8 cellular contexts compared by ENCODE assay signal in genomic region chr1:38578444-38578951, GRCh38.
DNase-seq lines count a peak whose midpoint lies in the region; ATAC-seq, FAIRE-seq and TF ChIP-seq lines count a peak whose summit lies in the region.

No MANE protein-coding gene starts in this region.

- in situ Hi-C loops in HepG2 (cut with HindIII; ENCODE audit: extremely low pct_ligation_motif_present, low pct_unique_long_range_greater_than_20kb) = no loop called here

- CTCF ChIA-PET in HepG2 (lab: Yijun Ruan, JAX; ENCODE audit: low intra/inter-chr PET ratio, low total read pairs) = no interaction called here

- no peak overlapping the region for H3K9ac ChIP-seq in HepG2 (ENCODE audit: insufficient read depth, low read depth, low read length)

- TF ChIP-seq CTCF in left ventricle myocardium inferior (IDR thresholded peaks at IDR 0.05; ENCODE audit: borderline replicate concordance) (no peak), HepG2 (CRISPR knock-in tag; IDR thresholded peaks at IDR 0.05) (no peak), upper lobe of right lung (IDR thresholded peaks at IDR 0.05) (no peak), uterus (IDR thresholded peaks at IDR 0.05) (no peak), testis (IDR thresholded peaks at IDR 0.05) (no peak)

- H4K20me1 ChIP-seq in HepG2 (ENCODE audit: insufficient read depth, low read length) = no peaks in the 10 kb centered on the region

- H3K4me3 ChIP-seq in left ventricle myocardium inferior (peak overlapping the region; percentile 41), HepG2 (replicated peaks in 1 of 3; ENCODE audit: insufficient read depth in 1 of 3, low read depth in 2 of 3, low read length in 3 of 3) (no peak overlapping the region), upper lobe of right lung (peak overlapping the region; percentile 14), uterus (no peak overlapping the region), testis (peak overlapping the region in 1 of 2 donors; percentile 42)

- peaks cover 28% of the 10 kb centered on the region for H3K27me3 Mint-ChIP-seq in activated T-cell treated with anti-CD3 and anti-CD28 coated beads, Interleukin-2, amount 50 U/mL, for 72 hours (ENCODE audit: low read depth)

- no peak for ATAC-seq in Right ventricle myocardium inferior
- peak in 1 of 2 donors; percentile 34 for ATAC-seq in activated T-cell treated with anti-CD3 and anti-CD28 coated beads, Interleukin-2, amount 50 U/mL, for 72 hours (replicated peaks in 1 of 2)
- no peak for ATAC-seq in HepG2
- peak; percentile 89 for ATAC-seq in upper lobe of right lung
- no peak for ATAC-seq in GM21447 (IDR thresholded peaks at IDR 0.05; ENCODE audit: unreplicated experiment)

- DNase-seq in left ventricle myocardium inferior = no peak
- DNase-seq in Right ventricle myocardium inferior (ENCODE audit: missing footprints) = no peak
- DNase-seq in activated T-cell treated with anti-CD3 and anti-CD28 coated beads, Interleukin-2, amount 50 U/mL, for 72 hours = no peak
- no peak for DNase-seq in HepG2 (ENCODE audit: low spot score)
- peak; percentile 83 for DNase-seq in upper lobe of right lung
- no peak for DNase-seq in uterus
- no peak for DNase-seq in testis

- H3K9me3 ChIP-seq in left ventricle myocardium inferior (replicated peaks) (peaks cover 3% of the 10 kb centered on the region), HepG2 (ENCODE audit: low read length) (no peaks in the 10 kb centered on the region), upper lobe of right lung (no peaks in the 10 kb centered on the region), uterus (no peaks in the 10 kb centered on the region), testis (no peaks in the 10 kb centered on the region)

- no peak for TF ChIP-seq RAD21 in HepG2 (CRISPR knock-in tag; IDR thresholded peaks at IDR 0.05)

- no peaks in the 10 kb centered on the region for H3K9me3 Mint-ChIP-seq in activated T-cell treated with anti-CD3 and anti-CD28 coated beads, Interleukin-2, amount 50 U/mL, for 72 hours

- 10% methylated on average over 28 of the region's 52 CpGs for WGBS in HepG2 (ENCODE audit: low lambda C conversion rate)
- WGBS in testis, 2 donors = 2% methylated on average over 34 to 52 of the region's 52 CpGs

- FAIRE-seq in HepG2 (lab: Jason Lieb, UNC) = no peak

- no peak overlapping the region for H3K4me2 ChIP-seq in HepG2 (ENCODE audit: low read depth, low read length)

- no peaks in the 10 kb centered on the region for H3K36me3 Mint-ChIP-seq in activated T-cell treated with anti-CD3 and anti-CD28 coated beads, Interleukin-2, amount 50 U/mL, for 72 hours (ENCODE audit: insufficient read depth in 2 of 2)

- no TSS peak for BruUV-seq in HepG2 (replicated peaks; lab: Mats Ljungman, UMichigan)

- no peak overlapping the region for H2AFZ ChIP-seq in HepG2 (ENCODE audit: low read length)

- POLR2A ChIA-PET in HepG2 (lab: Yijun Ruan, JAX) = no interaction called here

- H3K27ac Mint-ChIP-seq in activated T-cell treated with anti-CD3 and anti-CD28 coated beads, Interleukin-2, amount 50 U/mL, for 72 hours = no peak overlapping the region

- H3K4me3 Mint-ChIP-seq in activated T-cell treated with anti-CD3 and anti-CD28 coated beads, Interleukin-2, amount 50 U/mL, for 72 hours = peak overlapping the region; percentile 57 to 68

- H3K27me3 ChIP-seq in left ventricle myocardium inferior (ENCODE audit: low read depth) (peaks cover 94% of the 10 kb centered on the region), HepG2 (ENCODE audit: control insufficient read depth in 1 of 2, insufficient read depth in 2 of 2, low read length in 2 of 2) (peaks cover 1 to 23% of the 10 kb centered on the region in 2 experiments; a peak in 4 of 5 replicates), upper lobe of right lung (peaks cover 28% of the 10 kb centered on the region), uterus (peaks cover 0 to 8% of the 10 kb centered on the region in 2 donors), testis (no peaks in the 10 kb centered on the region)

- H3K4me1 ChIP-seq in left ventricle myocardium inferior (no peaks in the 10 kb centered on the region), HepG2 (ENCODE audit: insufficient read depth, low read length) (no peaks in the 10 kb centered on the region), upper lobe of right lung (peaks cover 6% of the 10 kb centered on the region), uterus (no peaks in the 10 kb centered on the region), testis (no peaks in the 10 kb centered on the region)

- H3K36me3 ChIP-seq in left ventricle myocardium inferior (no peaks in the 10 kb centered on the region), HepG2 (replicated peaks in 1 of 2; ENCODE audit: control insufficient read depth in 1 of 2, insufficient read depth in 2 of 2, low read length in 2 of 2) (no peaks in the 10 kb centered on the region), upper lobe of right lung (no peaks in the 10 kb centered on the region), uterus (no peaks in the 10 kb centered on the region), testis (ENCODE audit: low read depth, missing control alignments) (no peaks in the 10 kb centered on the region)

- peaks cover 10% of the 10 kb centered on the region for H3K4me1 Mint-ChIP-seq in activated T-cell treated with anti-CD3 and anti-CD28 coated beads, Interleukin-2, amount 50 U/mL, for 72 hours (ENCODE audit: low read depth)

- TF ChIP-seq EP300 in HepG2 (IDR thresholded peaks at IDR 0.05; ENCODE audit: low read depth in 2 of 2, low read length in 2 of 2) (no peak), HepG2 (CRISPR knock-in tag; IDR thresholded peaks at IDR 0.05; ENCODE audit: borderline replicate concordance) (no peak)

- H3K79me2 ChIP-seq in HepG2 (ENCODE audit: insufficient read depth, low read length) = no peaks in the 10 kb centered on the region

- no peak overlapping the region for H3K27ac ChIP-seq in left ventricle myocardium inferior (replicated peaks)
- no peak overlapping the region for H3K27ac ChIP-seq in HepG2 (ENCODE audit: extremely low read length, insufficient read depth, low read length)
- H3K27ac ChIP-seq in upper lobe of right lung = no peak overlapping the region
- no peak overlapping the region for H3K27ac ChIP-seq in uterus
- no peak overlapping the region for H3K27ac ChIP-seq in testis

- TF ChIP-seq POLR2A in HepG2 (IDR thresholded peaks at IDR 0.05; ENCODE audit: insufficient read depth in 1 of 2, low read depth in 2 of 2, low read length in 2 of 2) (no peak), uterus (IDR thresholded peaks at IDR 0.05) (no peak), testis (IDR thresholded peaks at IDR 0.05) (no peak)

- intact Hi-C loops in left ventricle myocardium inferior (cut with micrococcal nuclease) = no loop called here
- intact Hi-C loops in Right ventricle myocardium inferior (cut with DNase I) = no loop called here
- intact Hi-C loops in HepG2 (cut with micrococcal nuclease; ENCODE audit: unreplicated experiment) = no loop called here
- intact Hi-C loops in upper lobe of right lung (cut with DNase I) = no loop called here
- intact Hi-C loops in uterus (cut with DNase I; ENCODE audit: low total_unique reads) = no loop called here
- intact Hi-C loops in testis (cut with DNase I; ENCODE audit: low total_unique reads) = no loop called here

TF ChIP-seq in HepG2, 621 proteins besides CTCF, POLR2A, EP300 and RAD21:
- TF ChIP-seq MYPOP (CRISPR knock-in tag; IDR thresholded peaks at IDR 0.05) (peak; percentile 57; the same call in 1 of the 2 replicates), KDM2A (CRISPR knock-in tag; IDR thresholded peaks at IDR 0.05; ENCODE audit: borderline replicate concordance, low read depth) (no peak)

Comparison
In these comparisons a context has a peak if more than half of its experiments do, and no peak if none do; other contexts are left out.
1. H3K4me3 ChIP-seq: peak in left ventricle myocardium inferior (single experiment) and upper lobe of right lung (single experiment); none in HepG2 (0 of 3) and uterus (0 of 2).